Comparison of ENCODE assay signal across 23 cellular contexts in the genomic region with DNA sequence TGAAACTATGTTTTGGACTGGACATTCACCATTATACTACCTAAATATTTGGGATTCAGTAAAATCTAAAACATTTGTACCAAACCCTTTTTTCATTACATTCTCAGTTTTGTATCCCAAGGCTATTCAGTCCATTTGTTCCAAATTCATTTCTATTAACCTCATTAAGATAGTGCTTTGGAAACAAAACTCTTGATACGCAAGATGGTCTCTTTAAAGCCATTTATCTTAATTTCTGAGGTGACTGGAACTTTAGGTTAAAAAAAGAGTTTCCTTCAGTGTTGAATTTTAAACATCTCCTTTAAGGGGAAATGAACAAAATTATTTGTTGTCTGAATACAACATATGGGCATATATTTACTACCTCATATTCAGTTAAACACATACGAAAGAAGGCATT.
"Had no signal": no experiment of that assay in that cellular context is flagged by ENCODE, and none has a peak within 500 bp of the region (broad histone marks: within the 10 kb centered on the region; RNA-seq: fewer than 3 reads in every experiment).

No MANE protein-coding gene starts in this region.

- H3K36me3 Mint-ChIP-seq: immature natural killer cell, mesothelial cell of epicardium had no signal

- H3K36me3 ChIP-seq: colonic mucosa, esophagus squamous epithelium, gastrocnemius medialis, heart right ventricle, left lung, lower lobe of right lung had no signal

- H3K4me3 Mint-ChIP-seq: dendritic cell treated with granulocyte-macrophage colony-stimulating factor and Interleukin-4, amounts not matched to agents 40 ng/mL and 50 ng/mL, for 4 days; effector memory CD8-positive, alpha-beta T cell; endodermal cell; immature natural killer cell; mesothelial cell of epicardium had no signal

- H3K4me1 ChIP-seq: colonic mucosa, esophagus squamous epithelium, heart right ventricle, left lung, lower lobe of right lung had no signal

- H3K27ac ChIP-seq: colonic mucosa, epithelial cell of prostate, esophagus squamous epithelium, heart right ventricle, left lung, lower lobe of right lung had no signal

- H3K4me3 ChIP-seq: colonic mucosa, esophagus squamous epithelium, gastrocnemius medialis, heart right ventricle, left lung, lower lobe of right lung, mucosa of descending colon had no signal

- H3K27ac Mint-ChIP-seq: dendritic cell treated with granulocyte-macrophage colony-stimulating factor and Interleukin-4, amounts not matched to agents 40 ng/mL and 50 ng/mL, for 4 days; effector memory CD8-positive, alpha-beta T cell; endodermal cell; immature natural killer cell had no signal

- FAIRE-seq: keratinocyte had no signal

- H3K9me3 Mint-ChIP-seq: endodermal cell, mesothelial cell of epicardium had no signal

- H3K27me3 ChIP-seq: colonic mucosa, esophagus squamous epithelium, gastrocnemius medialis, heart right ventricle, left lung had no signal

- ATAC-seq: effector memory CD8-positive, alpha-beta T cell; esophagus mucosa; heart right ventricle; left cardiac atrium; left ventricle myocardium superior had no signal

- H3K9me3 ChIP-seq: colonic mucosa, esophagus squamous epithelium, gastrocnemius medialis, heart right ventricle, left lung, lower lobe of right lung, mucosa of descending colon had no signal

- H3K27me3 Mint-ChIP-seq: dendritic cell treated with granulocyte-macrophage colony-stimulating factor and Interleukin-4, amounts not matched to agents 40 ng/mL and 50 ng/mL, for 4 days; effector memory CD8-positive, alpha-beta T cell had no signal

- DNase-seq: colonic mucosa; cortex of kidney; effector CD8-positive, alpha-beta T cell; effector memory CD8-positive, alpha-beta T cell; endodermal cell; erythroblast; esophagus squamous epithelium; foreskin fibroblast; gastrocnemius medialis; glutamatergic neuron; heart right ventricle; immature natural killer cell; left cardiac atrium; left ventricle myocardium superior; lower lobe of right lung; mesenchymal stem cell; mucosa of descending colon had no signal

- H3K4me1 Mint-ChIP-seq: endodermal cell, immature natural killer cell had no signal
